In the genomic region with DNA sequence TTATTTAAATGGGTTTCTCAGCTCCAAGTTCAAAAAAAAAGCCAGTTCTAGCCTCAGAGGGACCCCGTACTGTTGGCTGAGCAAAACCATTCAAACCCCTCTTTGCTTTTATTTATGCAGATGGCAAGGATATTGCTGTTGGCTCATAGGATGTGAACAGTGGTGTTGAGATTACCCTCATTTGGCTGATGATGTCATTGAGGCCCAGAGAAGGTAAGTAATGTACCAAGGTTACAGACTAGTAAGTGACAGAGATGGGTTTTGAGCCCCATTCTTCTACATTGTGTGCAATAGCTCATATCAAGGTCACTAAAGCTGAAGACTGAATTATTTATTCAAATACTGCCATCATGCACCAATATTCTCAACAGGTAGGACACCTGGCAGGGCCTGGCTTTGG, we compare ENCODE assay signal across 1 cellular context.
TF ChIP-seq lines count a peak whose summit lies in the region.

No MANE protein-coding gene starts in this region.

TF ChIP-seq in HEK293, 187 proteins besides CTCF, POLR2A, EP300 and RAD21 (continued from another document):
- TF ChIP-seq, protein P1, sequence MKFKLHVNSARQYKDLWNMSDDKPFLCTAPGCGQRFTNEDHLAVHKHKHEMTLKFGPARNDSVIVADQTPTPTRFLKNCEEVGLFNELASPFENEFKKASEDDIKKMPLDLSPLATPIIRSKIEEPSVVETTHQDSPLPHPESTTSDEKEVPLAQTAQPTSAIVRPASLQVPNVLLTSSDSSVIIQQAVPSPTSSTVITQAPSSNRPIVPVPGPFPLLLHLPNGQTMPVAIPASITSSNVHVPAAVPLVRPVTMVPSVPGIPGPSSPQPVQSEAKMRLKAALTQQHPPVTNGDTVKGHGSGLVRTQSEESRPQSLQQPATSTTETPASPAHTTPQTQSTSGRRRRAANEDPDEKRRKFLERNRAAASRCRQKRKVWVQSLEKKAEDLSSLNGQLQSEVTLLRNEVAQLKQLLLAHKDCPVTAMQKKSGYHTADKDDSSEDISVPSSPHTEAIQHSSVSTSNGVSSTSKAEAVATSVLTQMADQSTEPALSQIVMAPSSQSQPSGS (tag by site-specific recombination; IDR thresholded peaks at IDR 0.05; ENCODE audit: low read depth): peak; percentile 73
TF ChIP-seq in HEK293: peak in this region for 2.
